ENCODE assay signal across 9 cellular contexts in the genomic region with DNA sequence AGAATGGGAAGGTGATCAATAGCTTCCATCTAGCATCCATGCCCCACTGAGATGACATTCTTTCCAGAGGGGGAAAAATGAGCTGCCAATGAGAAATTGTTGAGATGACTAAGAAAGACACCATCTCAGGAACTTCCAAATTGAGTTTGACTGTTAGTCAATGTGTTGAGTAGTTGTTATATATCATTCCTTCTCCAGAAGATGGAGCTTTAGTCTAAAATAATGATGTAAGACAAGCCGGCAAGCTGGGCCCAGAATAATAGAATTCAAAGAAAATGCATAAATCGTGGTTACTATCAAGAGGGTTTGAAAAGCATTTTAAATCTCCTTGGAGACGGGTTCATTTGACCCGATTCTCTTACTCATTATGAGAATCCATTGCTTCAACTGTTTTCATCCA.
DNase-seq lines count a peak whose midpoint lies in the region; ATAC-seq, FAIRE-seq and TF ChIP-seq lines count a peak whose summit lies in the region.
"Had no signal": no experiment of that assay in that cellular context is flagged by ENCODE, and none has a peak within 500 bp of the region (broad histone marks: within the 10 kb centered on the region; RNA-seq: fewer than 3 reads in every experiment).

No MANE protein-coding gene starts in this region.

- no peak for TF ChIP-seq POLR2A in A549 (IDR thresholded peaks at IDR 0.05; ENCODE audit: low read length)

- H3K9me3 ChIP-seq in A549, result no peaks in the 10 kb centered on the region

- H3K4me1 Mint-ChIP-seq in T-cell, result peaks cover 20 to 21% (median 20%) of the 10 kb centered on the region in 3 donors
- peaks cover 12% of the 10 kb centered on the region for H3K4me1 Mint-ChIP-seq in stimulated activated naive CD8-positive, alpha-beta T cell treated with anti-CD3 and anti-CD28 coated beads, Interleukin-15, amount 100 ng/mL, for 72 hours

- peak; percentile 44 to 53; a peak in 4 of 5 replicates for TF ChIP-seq RAD21 in A549 (conservative IDR thresholded peaks at IDR 0.05 in 1 of 2, IDR thresholded peaks at IDR 0.05 in 1 of 2)

- no peak overlapping the region for H3K4me2 ChIP-seq in A549

- FAIRE-seq in A549 (lab: Jason Lieb, UNC), result no peak

- H3K4me3 ChIP-seq in A549, result no peak overlapping the region

- H3K27me3 Mint-ChIP-seq in T-cell, result no peaks in the 10 kb centered on the region
- H3K27me3 Mint-ChIP-seq in stimulated activated naive CD8-positive, alpha-beta T cell treated with anti-CD3 and anti-CD28 coated beads, Interleukin-15, amount 100 ng/mL, for 72 hours, result no peaks in the 10 kb centered on the region

- DNase-seq in A549 (ENCODE audit: low read depth in 1 of 2, low spot score in 1 of 2) (no peak), T-cell (no peak), globus pallidus (ENCODE audit: low spot score) (peak; percentile 8), NCI-H526 (lab: John Stamatoyannopoulos, UW) (no peak)
- DNase-seq in stimulated activated CD8-positive, alpha-beta memory T cell treated with anti-CD3 and anti-CD28 coated beads, Interleukin-4, amount 100 ng/mL, for 48 hours, result no peak
- DNase-seq in stimulated activated naive CD8-positive, alpha-beta T cell treated with anti-CD3 and anti-CD28 coated beads, Interleukin-15, amount 100 ng/mL, for 72 hours, result no peak
- DNase-seq: NK-92 treated with Interleukin-12 subunit alpha and Interleukin-12 subunit beta, amount 100 ng/mL, for 24 hours had no signal

- WGBS in A549 (ENCODE audit: missing lambda C conversion rate), result 42% methylated on average over 4 of the region's 4 CpGs

- H3K4me3 Mint-ChIP-seq in T-cell, result no peak overlapping the region
- H3K4me3 Mint-ChIP-seq in stimulated activated naive CD8-positive, alpha-beta T cell treated with anti-CD3 and anti-CD28 coated beads, Interleukin-15, amount 100 ng/mL, for 72 hours, result no peak overlapping the region

- no peak for TF ChIP-seq EP300 in A549 (IDR thresholded peaks at IDR 0.05)

- H3K27ac ChIP-seq in A549, result no peak overlapping the region

- ATAC-seq in A549 (peak; percentile 43 to 59; a peak in 3 of 6 replicates), T-cell (replicated peaks in 1 of 4) (peak; percentile 63 to 74 (median 72)), HG03457 (IDR thresholded peaks at IDR 0.05; ENCODE audit: unreplicated experiment) (no peak)
- ATAC-seq in stimulated activated naive CD8-positive, alpha-beta T cell treated with anti-CD3 and anti-CD28 coated beads, Interleukin-15, amount 100 ng/mL, for 72 hours, result no peak

- 0 out of 3 replicates have a peak, but pooled peaks cover 3% of the 10 kb centered on the region for H3K4me1 ChIP-seq in A549

- H3K9me3 Mint-ChIP-seq in T-cell, result no peaks in the 10 kb centered on the region
- no peaks in the 10 kb centered on the region for H3K9me3 Mint-ChIP-seq in stimulated activated naive CD8-positive, alpha-beta T cell treated with anti-CD3 and anti-CD28 coated beads, Interleukin-15, amount 100 ng/mL, for 72 hours

- H3K27ac Mint-ChIP-seq in T-cell, result peak overlapping the region in 1 of 2 donors; percentile 71
- no peak overlapping the region for H3K27ac Mint-ChIP-seq in stimulated activated naive CD8-positive, alpha-beta T cell treated with anti-CD3 and anti-CD28 coated beads, Interleukin-15, amount 100 ng/mL, for 72 hours

- POLR2A ChIA-PET in A549 (lab: Yijun Ruan, JAX) (no interaction called here), T-cell (lab: Charles Lee) (no interaction called here)

- peak; percentile 27 for TF ChIP-seq CTCF in A549 (IDR thresholded peaks at IDR 0.05)
- peak; percentile 13 for TF ChIP-seq CTCF in GM12873 (IDR thresholded peaks at IDR 0.05; ENCODE audit: insufficient read depth, low read depth, low read length, missing control alignments)

- CTCF ChIA-PET in A549 (lab: Yijun Ruan, JAX) (interaction anchor here (0.6 to 4.5 kb wide), 10 partner anchors 53 to 422 kb away, joined by 3 to 33 read pairs (median 4); a partner anchor contains a TSS), T-cell (lab: Charles Lee) (interaction anchor here (0.6 to 3.0 kb wide), 23 partner anchors 9 to 1128 kb away, joined by 3 to 31 read pairs (median 4); a partner anchor contains a TSS)

- H3K36me3 Mint-ChIP-seq in T-cell, result no peaks in the 10 kb centered on the region

TF ChIP-seq in A549, 52 proteins besides CTCF, POLR2A, EP300 and RAD21:
- TF ChIP-seq FOXS1 (CRISPR knock-in tag; IDR thresholded peaks at IDR 0.05) (no peak), SMC3 (IDR thresholded peaks at IDR 0.05) (peak; percentile 25; the same call in 1 of the 3 replicates)

Comparison
In these comparisons a context has a peak if more than half of its experiments do, and no peak if none do; other contexts are left out.
1. ATAC-seq: peak in A549 (2 of 2) and T-cell (4 of 4); none in HG03457 (single experiment) and stimulated activated naive CD8-positive, alpha-beta T cell treated with anti-CD3 and anti-CD28 coated beads, Interleukin-15, amount 100 ng/mL, for 72 hours (single experiment).